8 cellular contexts compared by ENCODE assay signal in genomic region chr17:75778861-75779249, GRCh38. TPM values are rescaled to one million over a fixed set of nuclear protein-coding genes. Genes with fewer than 3 reads are reported as not detected.
A peak's percentile ranks its signal among the peaks of the same experiment; 100 is the strongest.
DNase-seq lines count a peak whose midpoint lies in the region; ATAC-seq, FAIRE-seq and TF ChIP-seq lines count a peak whose summit lies in the region.

No MANE protein-coding gene starts in this region.

- no peak; a peak in 1 of 4 replicates for TF ChIP-seq POLR2A in HepG2 (IDR thresholded peaks at IDR 0.05; ENCODE audit: insufficient read depth in 1 of 2, low read depth in 2 of 2, low read length in 2 of 2)

- intact Hi-C loops in MCF 10A (cut with micrococcal nuclease): loop anchor here (2.0 to 5.0 kb wide), 2 partner anchors 38 to 98 kb away; no protein-coding TSS in a partner anchor
- intact Hi-C loops in HepG2 (cut with micrococcal nuclease; ENCODE audit: unreplicated experiment): loop anchor here (2.0 to 5.0 kb wide), 2 partner anchors 48 to 66 kb away; partner anchors contain the start of gene UNC13D

- H3K27ac ChIP-seq in HepG2 (ENCODE audit: extremely low read length, insufficient read depth, low read length): peak overlapping the region; percentile 91
- peak overlapping the region; percentile 95 for H3K27ac ChIP-seq in substantia nigra (ENCODE audit: low read depth, low read length, poor library complexity, severe bottlenecking)

- in situ Hi-C loops in HepG2 (cut with HindIII; ENCODE audit: extremely low pct_ligation_motif_present, low pct_unique_long_range_greater_than_20kb): no loop called here

- no peaks in the 10 kb centered on the region for H3K9me3 ChIP-seq in HepG2 (ENCODE audit: low read length)

- H2AFZ ChIP-seq in HepG2 (ENCODE audit: low read length): no peak overlapping the region

- peak; percentile 79 to 80 for DNase-seq in NCI-H524 (lab: John Stamatoyannopoulos, UW)
- no peak for DNase-seq in NCI-H524 treated with DMSO at 0.1 percent for 48 hours (lab: John Stamatoyannopoulos, UW)
- no peak for DNase-seq in HFF-Myc (ENCODE audit: extremely low read depth, low read depth)
- peak; percentile 90 for DNase-seq in NCI-H82 (lab: John Stamatoyannopoulos, UW)
- DNase-seq in MCF 10A (ENCODE audit: unreplicated experiment): no peak
- peak; percentile 49 for DNase-seq in HepG2 (ENCODE audit: low spot score)
- peak in 2 of 49 donors; percentile 42 to 72 for DNase-seq in substantia nigra (lab: John Stamatoyannopoulos, UW)
- DNase-seq in islet precursor cell: no peak

- BruUV-seq in MCF 10A (replicated peaks; lab: Mats Ljungman, UMichigan): no TSS peak
- no TSS peak for BruUV-seq in HepG2 (replicated peaks; lab: Mats Ljungman, UMichigan)

- peak; percentile 2 for ATAC-seq in HepG2

- peak overlapping the region; percentile 91 for H3K4me3 ChIP-seq in HFF-Myc (replicated peaks; ENCODE audit: low read depth, low read length)
- peak overlapping the region; percentile 73 to 92 (median 86) for H3K4me3 ChIP-seq in HepG2 (replicated peaks in 1 of 3; ENCODE audit: insufficient read depth in 1 of 3, low read depth in 2 of 3, low read length in 3 of 3)

- H3K36me3 ChIP-seq in HepG2 (replicated peaks in 1 of 2; ENCODE audit: control insufficient read depth in 1 of 2, insufficient read depth in 2 of 2, low read length in 2 of 2): peaks cover 8 to 9% of the 10 kb centered on the region in 2 experiments; a peak in 4 of 5 replicates

- TF ChIP-seq EP300 in HepG2 (IDR thresholded peaks at IDR 0.05; ENCODE audit: low read depth in 2 of 2, low read length in 2 of 2): no peak
- TF ChIP-seq EP300 in HepG2 (CRISPR knock-in tag; IDR thresholded peaks at IDR 0.05; ENCODE audit: borderline replicate concordance): no peak

- WGBS in HepG2 (ENCODE audit: low lambda C conversion rate): under 1% methylated on average over 23 of the region's 38 CpGs

- TF ChIP-seq CTCF in HFF-Myc (IDR thresholded peaks at IDR 0.05; ENCODE audit: low read depth, low read length, missing control alignments): peak; percentile 61
- TF ChIP-seq CTCF in MCF 10A (IDR thresholded peaks at IDR 0.05; ENCODE audit: unreplicated experiment): peak; percentile 55
- TF ChIP-seq CTCF in HepG2 (CRISPR knock-in tag; IDR thresholded peaks at IDR 0.05): peak; percentile 78

- TF ChIP-seq RAD21 in HepG2 (CRISPR knock-in tag; IDR thresholded peaks at IDR 0.05): no peak

- peaks cover 18% of the 10 kb centered on the region for H3K4me1 Mint-ChIP-seq in MCF 10A (ENCODE audit: insufficient read depth, unreplicated experiment)

- no peaks in the 10 kb centered on the region for H3K9me3 Mint-ChIP-seq in MCF 10A (ENCODE audit: unreplicated experiment)

- H3K4me2 ChIP-seq in HepG2 (ENCODE audit: low read depth, low read length): peak overlapping the region; percentile 88

- no peaks in the 10 kb centered on the region; a peak in 1 of 5 replicates for H3K27me3 ChIP-seq in HepG2 (ENCODE audit: control insufficient read depth in 1 of 2, insufficient read depth in 2 of 2, low read length in 2 of 2)

- H3K27ac Mint-ChIP-seq in MCF 10A (ENCODE audit: low read depth, unreplicated experiment): peak overlapping the region; percentile 100

- H3K4me3 Mint-ChIP-seq in MCF 10A (ENCODE audit: unreplicated experiment): peak overlapping the region; percentile 93

- no peak for FAIRE-seq in HepG2 (lab: Jason Lieb, UNC)

- H3K36me3 Mint-ChIP-seq in MCF 10A (ENCODE audit: insufficient read depth, unreplicated experiment): peaks cover 49% of the 10 kb centered on the region

- POLR2A ChIA-PET in MCF 10A (lab: Yijun Ruan, JAX): interaction anchor here (0.6 to 8.0 kb wide), 15 partner anchors 6 to 200 kb away, joined by 3 to 153 read pairs (median 7); partner anchors contain the start of genes ACOX1, GALK1, TEN1 and TRIM47
- POLR2A ChIA-PET in HepG2 (lab: Yijun Ruan, JAX): interaction anchor here (0.7 to 13.1 kb wide), 10 partner anchors 9 to 468 kb away, joined by 3 to 390 read pairs (median 34); partner anchors contain the start of genes GALK1, LLGL2, TRIM47 and UNC13D

- peaks cover 32% of the 10 kb centered on the region for H4K20me1 ChIP-seq in HepG2 (ENCODE audit: insufficient read depth, low read length)

- H3K79me2 ChIP-seq in HepG2 (ENCODE audit: insufficient read depth, low read length): peaks cover 23% of the 10 kb centered on the region

- H3K9ac ChIP-seq in HepG2 (ENCODE audit: insufficient read depth, low read depth, low read length): peak overlapping the region; percentile 98

- peaks cover 61% of the 10 kb centered on the region for H3K4me1 ChIP-seq in HepG2 (ENCODE audit: insufficient read depth, low read length)

- H3K27me3 Mint-ChIP-seq in MCF 10A (ENCODE audit: insufficient read depth, unreplicated experiment): no peaks in the 10 kb centered on the region

- CTCF ChIA-PET in MCF 10A (lab: Yijun Ruan, JAX): interaction anchor here (0.6 to 1.1 kb wide), 3 partner anchors 71 to 193 kb away, joined by 3 to 5 read pairs (median 4); no protein-coding TSS in a partner anchor
- CTCF ChIA-PET in HepG2 (lab: Yijun Ruan, JAX; ENCODE audit: low intra/inter-chr PET ratio, low total read pairs): no interaction called here

RNA-seq across cellular contexts. Expression of gene UNK, which starts 5.8 kb away (rescaled TPM):
- total RNA-seq in MCF 10A (2022): 12.3 and 16.0 TPM in 2 replicates
- 28.6 and 33.0 TPM in 2 replicates for total RNA-seq in HepG2 (2016; rRNA removed; fragmentation: Illumina TruSeq; extraction: Trizol)
- 37.2 and 44.0 TPM in 2 replicates for total RNA-seq in HepG2 (2016; cell fraction: cytosol; rRNA removed; fragmentation: Illumina TruSeq; extraction: Trizol; ENCODE audit: low read depth)
- 21.2 and 33.0 TPM in 2 replicates for total RNA-seq in HepG2 (2016; cell fraction: insoluble cytoplasmic fraction; rRNA removed; fragmentation: Illumina TruSeq; extraction: Trizol)
- total RNA-seq in HepG2 (2016; cell fraction: membrane; rRNA removed; fragmentation: Illumina TruSeq; extraction: Trizol): 58.6 and 59.5 TPM in 2 replicates
- total RNA-seq in HepG2 (2016; cell fraction: nucleus; rRNA removed; fragmentation: Illumina TruSeq; extraction: Trizol): 38.6 and 43.6 TPM in 2 replicates
- polyA plus RNA-seq in HepG2 (2011; rRNA removed): 30.7 and 31.6 TPM in 2 replicates
- polyA plus RNA-seq in HepG2 (2011; cell fraction: cytosol; rRNA removed): 18.7 and 21.7 TPM in 2 replicates
- 50.0 and 56.4 TPM in 2 replicates for polyA plus RNA-seq in HepG2 (2011; cell fraction: nucleus; rRNA removed)
- 20.8 and 23.9 TPM in 2 replicates for polyA plus RNA-seq in HepG2 (2012)
- 55.3 and 62.7 TPM in 2 replicates for polyA plus RNA-seq in HepG2 (2016; cell fraction: cytosol; fragmentation: Illumina TruSeq; extraction: Trizol; ENCODE audit: low read depth)
- polyA plus RNA-seq in HepG2 (2016; cell fraction: insoluble cytoplasmic fraction; fragmentation: Illumina TruSeq; extraction: Trizol; ENCODE audit: low read depth): 28.7 and 35.1 TPM in 2 replicates
- 64.7 and 69.9 TPM in 2 replicates for polyA plus RNA-seq in HepG2 (2016; cell fraction: membrane; fragmentation: Illumina TruSeq; extraction: Trizol; ENCODE audit: low read depth)
- 52.8 and 60.0 TPM in 2 replicates for polyA plus RNA-seq in HepG2 (2016; cell fraction: nucleus; fragmentation: Illumina TruSeq; extraction: Trizol; ENCODE audit: insufficient read depth, low read depth)
- polyA minus RNA-seq in HepG2 (2011; rRNA and poly(A)+ RNA removed; ENCODE audit: low replicate concordance): 24.3 and 28.1 TPM in 2 replicates
- polyA minus RNA-seq in HepG2 (2011; cell fraction: cytosol; rRNA and poly(A)+ RNA removed): 10.4 and 14.9 TPM in 2 replicates
- polyA minus RNA-seq in HepG2 (2011; cell fraction: nucleus; rRNA and poly(A)+ RNA removed): 78.9 and 91.3 TPM in 2 replicates

RNA-seq across cellular contexts. Expression of gene GALK1, which starts 13.9 kb away (rescaled TPM):
- 8.7 and 9.8 TPM in 2 replicates for total RNA-seq in MCF 10A (2022)
- 93.6 and 95.6 TPM in 2 replicates for total RNA-seq in HepG2 (2016; rRNA removed; fragmentation: Illumina TruSeq; extraction: Trizol)
- total RNA-seq in HepG2 (2016; cell fraction: cytosol; rRNA removed; fragmentation: Illumina TruSeq; extraction: Trizol; ENCODE audit: low read depth): 31.6 and 39.5 TPM in 2 replicates
- total RNA-seq in HepG2 (2016; cell fraction: insoluble cytoplasmic fraction; rRNA removed; fragmentation: Illumina TruSeq; extraction: Trizol): 94.0 and 98.0 TPM in 2 replicates
- 35.0 and 44.2 TPM in 2 replicates for total RNA-seq in HepG2 (2016; cell fraction: membrane; rRNA removed; fragmentation: Illumina TruSeq; extraction: Trizol)
- 44.3 and 48.9 TPM in 2 replicates for total RNA-seq in HepG2 (2016; cell fraction: nucleus; rRNA removed; fragmentation: Illumina TruSeq; extraction: Trizol)
- 59.9 and 93.0 TPM in 2 replicates for polyA plus RNA-seq in HepG2 (2011; rRNA removed)
- polyA plus RNA-seq in HepG2 (2011; cell fraction: cytosol; rRNA removed): 65.7 and 112 TPM in 2 replicates
- 162 and 164 TPM in 2 replicates for polyA plus RNA-seq in HepG2 (2011; cell fraction: nucleus; rRNA removed)
- polyA plus RNA-seq in HepG2 (2012): 57.4 and 59.7 TPM in 2 replicates
- 29.0 and 30.8 TPM in 2 replicates for polyA plus RNA-seq in HepG2 (2016; cell fraction: cytosol; fragmentation: Illumina TruSeq; extraction: Trizol; ENCODE audit: low read depth)
- 86.3 and 86.5 TPM in 2 replicates for polyA plus RNA-seq in HepG2 (2016; cell fraction: insoluble cytoplasmic fraction; fragmentation: Illumina TruSeq; extraction: Trizol; ENCODE audit: low read depth)
- polyA plus RNA-seq in HepG2 (2016; cell fraction: membrane; fragmentation: Illumina TruSeq; extraction: Trizol; ENCODE audit: low read depth): 25.3 and 27.1 TPM in 2 replicates
- 72.3 and 78.9 TPM in 2 replicates for polyA plus RNA-seq in HepG2 (2016; cell fraction: nucleus; fragmentation: Illumina TruSeq; extraction: Trizol; ENCODE audit: insufficient read depth, low read depth)
- polyA minus RNA-seq in HepG2 (2011; rRNA and poly(A)+ RNA removed; ENCODE audit: low replicate concordance): 28.9 and 121 TPM in 2 replicates
- 45.9 and 49.6 TPM in 2 replicates for polyA minus RNA-seq in HepG2 (2011; cell fraction: cytosol; rRNA and poly(A)+ RNA removed)
- polyA minus RNA-seq in HepG2 (2011; cell fraction: nucleus; rRNA and poly(A)+ RNA removed): 26.3 and 28.6 TPM in 2 replicates

RNA-seq across cellular contexts. Expression of gene ITGB4, which starts 57.6 kb away (rescaled TPM):
- total RNA-seq in MCF 10A (2022) (727 and 1,054 TPM in 2 replicates), HepG2 (2016; rRNA removed; fragmentation: Illumina TruSeq; extraction: Trizol) (4.0 and 6.9 TPM in 2 replicates)
- 9.2 and 10.4 TPM in 2 replicates for total RNA-seq in HepG2 (2016; cell fraction: cytosol; rRNA removed; fragmentation: Illumina TruSeq; extraction: Trizol; ENCODE audit: low read depth)
- total RNA-seq in HepG2 (2016; cell fraction: insoluble cytoplasmic fraction; rRNA removed; fragmentation: Illumina TruSeq; extraction: Trizol): 3.9 and 6.3 TPM in 2 replicates
- total RNA-seq in HepG2 (2016; cell fraction: membrane; rRNA removed; fragmentation: Illumina TruSeq; extraction: Trizol): 10.1 and 14.6 TPM in 2 replicates
- 3.7 and 3.9 TPM in 2 replicates for total RNA-seq in HepG2 (2016; cell fraction: nucleus; rRNA removed; fragmentation: Illumina TruSeq; extraction: Trizol)
- 14.5 and 14.7 TPM in 2 replicates for polyA plus RNA-seq in HepG2 (2011; rRNA removed)
- 5.1 and 8.2 TPM in 2 replicates for polyA plus RNA-seq in HepG2 (2011; cell fraction: cytosol; rRNA removed)
- polyA plus RNA-seq in HepG2 (2011; cell fraction: nucleus; rRNA removed): 28.7 and 39.5 TPM in 2 replicates
- 13.2 and 14.2 TPM in 2 replicates for polyA plus RNA-seq in HepG2 (2012)
- 36.1 and 40.9 TPM in 2 replicates for polyA plus RNA-seq in HepG2 (2016; cell fraction: cytosol; fragmentation: Illumina TruSeq; extraction: Trizol; ENCODE audit: low read depth)
- 10.5 and 16.8 TPM in 2 replicates for polyA plus RNA-seq in HepG2 (2016; cell fraction: insoluble cytoplasmic fraction; fragmentation: Illumina TruSeq; extraction: Trizol; ENCODE audit: low read depth)
- polyA plus RNA-seq in HepG2 (2016; cell fraction: membrane; fragmentation: Illumina TruSeq; extraction: Trizol; ENCODE audit: low read depth): 41.4 and 43.0 TPM in 2 replicates
- 20.5 and 28.1 TPM in 2 replicates for polyA plus RNA-seq in HepG2 (2016; cell fraction: nucleus; fragmentation: Illumina TruSeq; extraction: Trizol; ENCODE audit: insufficient read depth, low read depth)
- polyA minus RNA-seq in HepG2 (2011; rRNA and poly(A)+ RNA removed; ENCODE audit: low replicate concordance): 25.3 and 28.4 TPM in 2 replicates
- 8.4 and 12.7 TPM in 2 replicates for polyA minus RNA-seq in HepG2 (2011; cell fraction: cytosol; rRNA and poly(A)+ RNA removed)
- polyA minus RNA-seq in HepG2 (2011; cell fraction: nucleus; rRNA and poly(A)+ RNA removed): 3.2 and 6.3 TPM in 2 replicates

Comparison
In these comparisons a context has a peak if more than half of its experiments do, and no peak if none do; other contexts are left out.
1. DNase-seq: peak in NCI-H524 (2 of 2), NCI-H82 (single experiment) and HepG2 (single experiment); none in NCI-H524 treated with DMSO at 0.1 percent for 48 hours (single experiment), HFF-Myc (single experiment), MCF 10A (single experiment) and islet precursor cell (single experiment).
2. RNA of gene ITGB4, which starts 57.6 kb away (total RNA-seq): 727 to 1,054 TPM in MCF 10A; 3.7 to 14.6 TPM in HepG2; every median in the first group is over 10 times any median in the second.
3. Peak in every context shown above with its lines, with median percentiles within 50 percentile points of each other: CTCF ChIP-seq.